Comparison of ENCODE assay signal across 20 cellular contexts in the genomic region with DNA sequence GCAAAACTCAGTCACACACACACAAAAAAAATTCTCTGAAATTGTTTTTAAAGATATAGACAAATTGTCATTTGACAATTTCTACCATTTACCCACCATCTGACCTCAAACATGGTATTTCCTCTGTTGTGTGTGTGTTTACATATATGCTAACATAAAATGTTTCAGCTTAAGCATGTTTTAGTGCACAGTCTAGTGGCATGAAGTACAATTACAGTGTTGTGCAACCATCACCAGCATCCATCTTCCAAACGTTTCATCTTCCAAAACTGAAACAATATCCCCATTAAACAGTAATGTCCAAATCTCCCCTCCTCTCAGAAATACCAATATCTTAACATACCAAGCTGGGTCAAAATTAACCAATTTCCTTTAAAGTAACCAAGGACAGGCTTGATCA.
DNase-seq lines count a peak whose midpoint lies in the region; FAIRE-seq and TF ChIP-seq lines count a peak whose summit lies in the region.
"Had no signal": no experiment of that assay in that cellular context is flagged by ENCODE, and none has a peak within 500 bp of the region (broad histone marks: within the 10 kb centered on the region; RNA-seq: fewer than 3 reads in every experiment).

No MANE protein-coding gene starts in this region.

- H3K4me1 ChIP-seq in astrocyte (ENCODE audit: insufficient read depth, low read length): peaks cover 35% of the 10 kb centered on the region
- peaks cover 0 to 67% (median 35%) of the 10 kb centered on the region in 4 donors for H3K4me1 ChIP-seq in tibial artery
- H3K4me1 ChIP-seq: prostate gland had no signal

- peaks cover 10% of the 10 kb centered on the region for H3K4me1 Mint-ChIP-seq in astrocyte (ENCODE audit: low read depth, unreplicated experiment)

- peak overlapping the region; percentile 24 for H3K4me2 ChIP-seq in astrocyte (ENCODE audit: low read length)

- peak overlapping the region; percentile 7 for H3K27ac ChIP-seq in astrocyte (ENCODE audit: low read depth, low read length)
- H3K27ac ChIP-seq in tibial artery: peak overlapping the region; percentile 82 to 84
- H3K27ac ChIP-seq: colonic mucosa had no signal

- TF ChIP-seq CTCF in astrocyte (IDR thresholded peaks at IDR 0.05; ENCODE audit: insufficient read depth, low read depth, low read length) (no peak), fibroblast of the aortic adventitia (IDR thresholded peaks at IDR 0.05; ENCODE audit: insufficient read depth, low read length) (peak; percentile 8), tibial artery (IDR thresholded peaks at IDR 0.05) (no peak)

- H2AFZ ChIP-seq in astrocyte (ENCODE audit: low read depth, low read length): no peak overlapping the region

- H3K27me3 ChIP-seq in astrocyte (ENCODE audit: insufficient read depth, low read length) (no peaks in the 10 kb centered on the region), tibial artery (no peaks in the 10 kb centered on the region)
- H3K27me3 ChIP-seq: colonic mucosa had no signal

- no peak for FAIRE-seq in astrocyte (lab: Jason Lieb, UNC)

- H3K36me3 ChIP-seq in astrocyte (ENCODE audit: insufficient read depth, low read length): peaks cover 22% of the 10 kb centered on the region
- H3K36me3 ChIP-seq in tibial artery: no peaks in the 10 kb centered on the region
- H3K36me3 ChIP-seq: colonic mucosa, prostate gland had no signal

- no peak overlapping the region for H3K4me3 ChIP-seq in astrocyte (ENCODE audit: insufficient read depth, low read depth, low read length)
- H3K4me3 ChIP-seq in fibroblast of the aortic adventitia (ENCODE audit: low read depth, low read length): no peak overlapping the region
- no peak overlapping the region for H3K4me3 ChIP-seq in tibial artery
- H3K4me3 ChIP-seq: colonic mucosa, prostate gland, SK-N-MC had no signal

- peaks cover 93% of the 10 kb centered on the region for H3K79me2 ChIP-seq in astrocyte (ENCODE audit: insufficient read depth, low read length)

- DNase-seq in H4 (ENCODE audit: low spot score) (peak; percentile 25), astrocyte (ENCODE audit: low read depth) (no peak), fibroblast of the aortic adventitia (ENCODE audit: low read depth) (peak; percentile 40), tibial artery (no peak), EL (no peak), DMS153 treated with DMSO at 0.1 percent for 48 hours (lab: John Stamatoyannopoulos, UW; ENCODE audit: unreplicated experiment) (no peak), SW480 (ENCODE audit: low spot score) (no peak)
- no peak for DNase-seq in activated naive CD4-positive, alpha-beta T cell treated with Interleukin-2 at 50 U/mL for 16 hours
- DNase-seq: activated T-cell treated with anti-CD3 and anti-CD28 coated beads, Interleukin-2, amount 50 U/mL, for 72 hours; colonic mucosa; left cardiac atrium; NCI-H1436 treated with DMSO at 0.1 percent for 48 hours; NCI-H748 treated with DMSO at 0.1 percent for 48 hours; nephron progenitor cell; stimulated activated CD4-positive, alpha-beta T cell treated with anti-CD3 and anti-CD28 coated beads, Interleukin-4, amount 100 ng/mL, for 24 hours; T1000 had no signal

- H3K27ac Mint-ChIP-seq in astrocyte (ENCODE audit: unreplicated experiment): peak overlapping the region; percentile 11
- H3K27ac Mint-ChIP-seq: activated naive CD4-positive, alpha-beta T cell treated with anti-CD3 and anti-CD28 coated beads, Interleukin-2, amount 50 U/mL, for 72 hours; activated T-cell treated with anti-CD3 and anti-CD28 coated beads, Interleukin-2, amount 50 U/mL, for 72 hours; mesothelial cell of epicardium had no signal

- H3K9me3 Mint-ChIP-seq in astrocyte (ENCODE audit: unreplicated experiment): no peaks in the 10 kb centered on the region

- intact Hi-C loops in tibial artery (cut with DNase I; ENCODE audit: low total_unique reads): no loop called here

- H3K27me3 Mint-ChIP-seq in astrocyte (ENCODE audit: low read depth, unreplicated experiment): no peaks in the 10 kb centered on the region

- no peak overlapping the region for H3K4me3 Mint-ChIP-seq in astrocyte (ENCODE audit: unreplicated experiment)
- H3K4me3 Mint-ChIP-seq: activated T-cell treated with anti-CD3 and anti-CD28 coated beads, Interleukin-2, amount 50 U/mL, for 72 hours; mesothelial cell of epicardium; nephron progenitor cell had no signal

- H3K36me3 Mint-ChIP-seq in astrocyte (ENCODE audit: low read depth, unreplicated experiment): peaks cover 35% of the 10 kb centered on the region

- peaks cover 82% of the 10 kb centered on the region for H4K20me1 ChIP-seq in astrocyte (ENCODE audit: insufficient read depth, low read length)

- no peak overlapping the region for H3K9ac ChIP-seq in astrocyte (ENCODE audit: low read length)

- H3K9me3 ChIP-seq in astrocyte (ENCODE audit: insufficient read depth, low read depth, low read length) (no peaks in the 10 kb centered on the region), tibial artery (no peaks in the 10 kb centered on the region)
- H3K9me3 ChIP-seq: colonic mucosa, prostate gland had no signal

Comparison
In these comparisons a context has a peak if more than half of its experiments do, and no peak if none do; other contexts are left out.
1. DNase-seq: peak in H4 (single experiment) and fibroblast of the aortic adventitia (single experiment); none in astrocyte (single experiment), tibial artery (0 of 2), EL (single experiment), DMS153 treated with DMSO at 0.1 percent for 48 hours (single experiment), activated naive CD4-positive, alpha-beta T cell treated with Interleukin-2 at 50 U/mL for 16 hours (single experiment) and SW480 (single experiment).